Comparison of ENCODE assay signal across 8 cellular contexts in genomic region chr2:173416470-173417152, GRCh38.
DNase-seq lines count a peak whose midpoint lies in the region; ATAC-seq, FAIRE-seq and TF ChIP-seq lines count a peak whose summit lies in the region.
"Not testable (repeated sequence)": the region's sequence is repeated elsewhere in the genome, so short reads cannot be mapped to it uniquely, and the experiment has no call there.

No MANE protein-coding gene starts in this region.

- FAIRE-seq in A549 (lab: Jason Lieb, UNC) = not testable (repeated sequence)

- H3K9me3 Mint-ChIP-seq in endodermal cell; neural progenitor cell; osteocyte (ENCODE audit: unreplicated experiment): not testable (repeated sequence)

- H3K27me3 Mint-ChIP-seq in endodermal cell (ENCODE audit: insufficient read depth); neural progenitor cell (ENCODE audit: insufficient read depth, low read depth): not testable (repeated sequence)
- peaks cover 21% of the 10 kb centered on the region for H3K27me3 Mint-ChIP-seq in osteocyte (ENCODE audit: unreplicated experiment)

- H3K4me1 Mint-ChIP-seq in endodermal cell = not testable (repeated sequence)
- H3K4me1 Mint-ChIP-seq in neural progenitor cell = peaks cover 38% of the 10 kb centered on the region
- H3K4me1 Mint-ChIP-seq in osteocyte (ENCODE audit: unreplicated experiment) = peaks cover 21% of the 10 kb centered on the region

- H2BK5ac ChIP-seq in mesendoderm (ENCODE audit: low read length) = not testable (repeated sequence)

- not testable (repeated sequence) for H4K5ac ChIP-seq in mesendoderm (ENCODE audit: low read length)

- not testable (repeated sequence) for H2AFZ ChIP-seq in neural progenitor cell (replicated peaks)

- H3K18ac ChIP-seq in mesendoderm (ENCODE audit: low read length) = not testable (repeated sequence)

- H3K4ac ChIP-seq in mesendoderm (ENCODE audit: low read depth, low read length) = not testable (repeated sequence)

- 80% methylated on average over 26 of the region's 26 CpGs for WGBS in A549 (ENCODE audit: missing lambda C conversion rate)
- 93 to 96% methylated on average over 23 to 26 of the region's 26 CpGs for WGBS in endodermal cell (ENCODE audit: insufficient coverage in 1 of 2, insufficient read length in 1 of 2), 2 experiments
- no CpG with 5 or more reads among the region's 26 CpGs for WGBS in mesendoderm (ENCODE audit: extremely low coverage, insufficient coverage, low lambda C conversion rate)

- not testable (repeated sequence) for H2BK15ac ChIP-seq in mesendoderm (replicated peaks; ENCODE audit: low read depth)

- H3K79me2 ChIP-seq in mesendoderm (ENCODE audit: control insufficient read depth, insufficient read depth, low read length); neural progenitor cell (ENCODE audit: low read depth): not testable (repeated sequence)

- H3K56ac ChIP-seq in mesendoderm (ENCODE audit: low read length) = not testable (repeated sequence)

- CTCF ChIA-PET in A549 (lab: Yijun Ruan, JAX) (interaction anchor here (1.1 to 3.9 kb wide), 5 partner anchors 13 to 94 kb away, joined by 3 to 20 read pairs (median 3); no protein-coding TSS in a partner anchor), RWPE1 (lab: Yijun Ruan, JAX) (interaction anchor here (0.7 kb wide), 1 partner anchor 257 kb away, joined by 3 read pairs; no protein-coding TSS in a partner anchor)

- POLR2A ChIA-PET in A549 (lab: Yijun Ruan, JAX) = interaction anchor here (0.7 kb wide), 1 partner anchor 906 kb away, joined by 3 read pairs; no protein-coding TSS in a partner anchor
- POLR2A ChIA-PET in RWPE1 (lab: Yijun Ruan, JAX; ENCODE audit: low non-redundant PET) = not testable (repeated sequence)

- H3K4me2 ChIP-seq in A549 = peak overlapping the region; percentile 24
- H3K4me2 ChIP-seq in mesendoderm (ENCODE audit: low read length) = not testable (repeated sequence)
- H3K4me2 ChIP-seq in neural progenitor cell = peak overlapping the region; percentile 46

- H3K4me1 ChIP-seq in A549 = peaks cover 31% of the 10 kb centered on the region
- not testable (repeated sequence) for H3K4me1 ChIP-seq in endodermal cell (ENCODE audit: control insufficient read depth, insufficient read depth, low read length); mesendoderm (ENCODE audit: control insufficient read depth, low read depth, low read length)
- peaks cover 24% of the 10 kb centered on the region for H3K4me1 ChIP-seq in neural progenitor cell

- in situ Hi-C loops in astrocyte of the spinal cord (cut with HindIII; ENCODE audit: low sequenced_read_pairs) = loop anchor here (25.0 kb wide), 1 partner anchor 921 kb away; the partner anchor contains the start of gene SP9

- not testable (repeated sequence) for TF ChIP-seq EP300 in A549 (IDR thresholded peaks at IDR 0.05)

- H3K27me3 ChIP-seq in endodermal cell (ENCODE audit: control insufficient read depth, insufficient read depth, low read length, poor library complexity, severe bottlenecking); mesendoderm (ENCODE audit: insufficient read depth, low read length, poor library complexity); neural progenitor cell: not testable (repeated sequence)

- not testable (repeated sequence) for H3K36me3 ChIP-seq in endodermal cell (ENCODE audit: control insufficient read depth, insufficient read depth, low read length); mesendoderm (ENCODE audit: control insufficient read depth, insufficient read depth, low read length); neural progenitor cell

- not testable (repeated sequence) for H3K23ac ChIP-seq in mesendoderm (ENCODE audit: low read length)

- not testable (repeated sequence) for TF ChIP-seq CTCF in A549 (IDR thresholded peaks at IDR 0.05); RWPE1 (conservative IDR thresholded peaks at IDR 0.05; ENCODE audit: low read depth); astrocyte of the spinal cord (IDR thresholded peaks at IDR 0.05; ENCODE audit: low read depth, low read length); endodermal cell (conservative IDR thresholded peaks at IDR 0.05); neural progenitor cell (IDR thresholded peaks at IDR 0.05); osteocyte (IDR thresholded peaks at IDR 0.05)

- not testable (repeated sequence) for H2BK120ac ChIP-seq in mesendoderm (ENCODE audit: low read depth, low read length)

- H3K27ac ChIP-seq in A549 (peak overlapping the region in 1 of 2 experiments; percentile 67; a peak in 4 of 6 replicates), RWPE1 (0 out of 2 replicates have a peak overlapping the region, but pooled peaks have one; percentile 26), endodermal cell (ENCODE audit: low read depth, low read length) (peak overlapping the region; percentile 93)
- not testable (repeated sequence) for H3K27ac ChIP-seq in mesendoderm (ENCODE audit: low read depth, low read length); neural progenitor cell

- not testable (repeated sequence) for DNase-seq in A549 (ENCODE audit: low read depth in 1 of 2, low spot score in 1 of 2); RWPE1 (ENCODE audit: low spot score); endodermal cell; mesendoderm; neural progenitor cell (ENCODE audit: low spot score)
- DNase-seq in NCI-H1694 treated with DMSO at 0.1 percent for 48 hours (lab: John Stamatoyannopoulos, UW) (peak; percentile 79), astrocyte of the spinal cord (ENCODE audit: low read depth, low spot score) (peak; percentile 37), osteocyte (ENCODE audit: extremely low spot score, unreplicated experiment) (peak; percentile 38)

- not testable (repeated sequence) for H3K79me1 ChIP-seq in mesendoderm (ENCODE audit: low read length)

- H4K8ac ChIP-seq in mesendoderm (ENCODE audit: low read depth, low read length) = peak overlapping the region; percentile 13

- not testable (repeated sequence) for TF ChIP-seq RAD21 in A549 (conservative IDR thresholded peaks at IDR 0.05 in 1 of 2, IDR thresholded peaks at IDR 0.05 in 1 of 2)

- ATAC-seq in A549 = 0 out of 6 replicates have a peak, but pooled peaks of 1 of the 2 experiments have one; percentile 31

- H3K9ac ChIP-seq in endodermal cell (ENCODE audit: extremely low read depth, low read length, poor library complexity, severe bottlenecking); mesendoderm (ENCODE audit: low read length); neural progenitor cell: not testable (repeated sequence)

- peaks cover 24% of the 10 kb centered on the region for H3F3A ChIP-seq in neural progenitor cell (ENCODE audit: low read depth)

- not testable (repeated sequence) for H2AK5ac ChIP-seq in mesendoderm (ENCODE audit: low read length)

- not testable (repeated sequence) for H4K20me1 ChIP-seq in neural progenitor cell (ENCODE audit: low read depth)

- not testable (repeated sequence) for TF ChIP-seq POLR2A in A549 (IDR thresholded peaks at IDR 0.05; ENCODE audit: low read length)

- not testable (repeated sequence) for H3K9me3 ChIP-seq in A549; endodermal cell (ENCODE audit: control insufficient read depth, low read length); neural progenitor cell (ENCODE audit: low read depth)

- not testable (repeated sequence) for H3K36me3 Mint-ChIP-seq in endodermal cell (ENCODE audit: low read depth); neural progenitor cell; osteocyte (ENCODE audit: unreplicated experiment)

- not testable (repeated sequence) for H3K27ac Mint-ChIP-seq in endodermal cell; osteocyte (ENCODE audit: unreplicated experiment)
- peak overlapping the region; percentile 74 for H3K27ac Mint-ChIP-seq in neural progenitor cell

- not testable (repeated sequence) for H3K4me3 ChIP-seq in A549; astrocyte of the spinal cord (ENCODE audit: low read depth, low read length); endodermal cell (ENCODE audit: low read length); mesendoderm (ENCODE audit: low read length)
- peak overlapping the region; percentile 21 for H3K4me3 ChIP-seq in neural progenitor cell

- not testable (repeated sequence) for H3K4me3 Mint-ChIP-seq in endodermal cell; osteocyte (ENCODE audit: unreplicated experiment)
- peak overlapping the region; percentile 52 for H3K4me3 Mint-ChIP-seq in neural progenitor cell

TF ChIP-seq in A549, 52 proteins besides CTCF, POLR2A, EP300 and RAD21:
- 0 out of 2 replicates have a peak, but pooled peaks have one; percentile 20 for TF ChIP-seq FOSL2 (IDR thresholded peaks at IDR 0.05)
- TF ChIP-seq FOSL2 (CRISPR knock-in tag; IDR thresholded peaks at IDR 0.05) = not testable (repeated sequence)
